34 cellular contexts compared by ENCODE assay signal in the genomic region with DNA sequence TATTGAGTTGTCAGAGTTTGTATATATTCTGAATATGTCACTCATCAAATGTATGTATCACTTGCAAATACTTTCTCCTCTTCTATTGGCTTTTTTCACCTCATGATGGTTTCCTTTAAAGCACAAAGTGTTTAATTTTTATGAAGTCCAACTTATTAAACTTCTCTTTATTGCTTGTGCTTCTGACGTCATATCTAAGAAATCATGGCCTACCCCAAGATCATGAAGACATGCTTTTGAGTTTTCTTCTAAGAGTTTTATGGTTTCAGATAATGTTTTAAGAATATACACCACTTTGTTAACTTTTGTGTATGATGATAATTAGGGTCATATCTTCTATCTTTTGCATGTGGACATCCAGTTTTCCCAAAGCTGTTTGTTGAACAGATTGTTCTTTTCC.
"Had no signal": no experiment of that assay in that cellular context is flagged by ENCODE, and none has a peak within 500 bp of the region (broad histone marks: within the 10 kb centered on the region; RNA-seq: fewer than 3 reads in every experiment).

No MANE protein-coding gene starts in this region.

- H3K4me3 ChIP-seq: MG63 had no signal

- H3K9me3 ChIP-seq: MG63 had no signal

- H3K36me3 ChIP-seq: MG63 had no signal

- DNase-seq: Karpas-422, Kasumi-1, MG63, MM.1S, MV-4-11, NCI-H1048, NCI-H1092, NCI-H1092 treated with DMSO at 0.1 percent for 48 hours, NCI-H1105, NCI-H1105 treated with DMSO at 0.1 percent for 48 hours, NCI-H1417, NCI-H1417 treated with DMSO at 0.1 percent for 48 hours, NCI-H1436, NCI-H1436 treated with DMSO at 0.1 percent for 48 hours, NCI-H146, NCI-H1694, NCI-H1694 treated with DMSO at 0.1 percent for 48 hours, NCI-H187, NCI-H187 treated with DMSO at 0.1 percent for 48 hours, NCI-H1930, NCI-H2029, NCI-H2029 treated with DMSO at 0.1 percent for 48 hours, NCI-H2081, NCI-H2081 treated with DMSO at 0.1 percent for 48 hours, NCI-H2107, NCI-H2171, NCI-H2171 treated with DMSO at 0.1 percent for 48 hours, NCI-H2227 treated with DMSO at 0.1 percent for 48 hours, NCI-H226, NCI-H345, NCI-H446, NCI-H446 treated with DMSO at 0.1 percent for 48 hours, NCI-H510A, NCI-H510A treated with DMSO at 0.1 percent for 48 hours had no signal

- H3K27me3 ChIP-seq: MG63 had no signal
